ENCODE assay signal across 15 cellular contexts in the genomic region with DNA sequence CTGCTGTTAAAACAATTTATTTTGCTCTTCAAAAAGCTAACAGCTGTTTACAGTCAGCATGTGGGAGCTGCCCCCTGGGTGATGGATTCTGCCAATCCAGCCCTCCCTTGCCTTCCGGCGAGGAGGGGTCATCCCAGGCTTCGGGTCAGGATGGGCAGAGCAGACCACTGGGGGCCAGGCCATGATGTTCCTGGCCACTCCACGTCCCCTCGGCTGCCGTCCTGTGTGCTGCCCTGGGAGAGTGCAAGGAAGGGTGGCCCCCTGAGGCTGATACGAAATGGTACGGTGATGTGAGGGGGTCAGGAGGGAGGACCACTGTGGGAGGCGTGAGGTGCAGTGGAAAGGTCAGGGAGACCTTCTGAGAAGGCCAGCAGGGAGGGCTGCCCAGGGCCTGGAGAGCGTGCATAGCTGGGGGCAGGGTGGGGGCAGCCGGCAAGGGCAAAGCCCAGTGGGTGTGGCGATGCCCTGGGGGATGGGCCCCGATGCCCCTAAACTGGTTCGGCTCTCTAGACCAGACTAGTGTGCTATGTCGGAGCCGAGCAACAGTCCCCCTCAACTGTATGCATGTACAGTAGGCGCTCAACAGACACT. TPM values are rescaled to one million over a fixed set of nuclear protein-coding genes. Genes with fewer than 3 reads are reported as not detected.
DNase-seq lines count a peak whose midpoint lies in the region; ATAC-seq and TF ChIP-seq lines count a peak whose summit lies in the region.
"Had no signal": no experiment of that assay in that cellular context is flagged by ENCODE, and none has a peak within 500 bp of the region (broad histone marks: within the 10 kb centered on the region; RNA-seq: fewer than 3 reads in every experiment).

No MANE protein-coding gene starts in this region.

- CTCF ChIA-PET in Caco-2 (lab: Charles Lee), result interaction anchor here (0.6 to 0.9 kb wide), 2 partner anchors 11 to 34 kb away, joined by 3 read pairs; no protein-coding TSS in a partner anchor

- no peak overlapping the region for H3K23ac ChIP-seq in H9 (ENCODE audit: insufficient read length, low read depth, low read length)

- H4K8ac ChIP-seq in H9 (replicated peaks; ENCODE audit: insufficient read length, low read depth, low read length), result no peak overlapping the region

- H2AK5ac ChIP-seq in H9 (ENCODE audit: insufficient read length, low read length), result no peak overlapping the region

- no peaks in the 10 kb centered on the region for H4K20me1 ChIP-seq in H9 (ENCODE audit: control insufficient read depth, insufficient read depth, insufficient read length)

- H3K4me2 ChIP-seq in H9 (ENCODE audit: insufficient read depth, insufficient read length, low read length), result no peak overlapping the region

- H3K4me3 Mint-ChIP-seq in H9 (no peak overlapping the region), nephron (no peak overlapping the region), Caco-2 (ENCODE audit: unreplicated experiment) (no peak overlapping the region)
- no peak overlapping the region for H3K4me3 Mint-ChIP-seq in central memory CD8-positive, alpha-beta T cell
- no peak overlapping the region for H3K4me3 Mint-ChIP-seq in T-helper 2 cell treated with Interferon-gamma antibody and Interleukin-4, amounts not matched to agents 5 μg/mL and 100 μg/mL, for 36 hours
- H3K4me3 Mint-ChIP-seq in activated T-cell treated with anti-CD3 and anti-CD28 coated beads, Interleukin-2, amount 50 U/mL, for 72 hours, result no peak overlapping the region
- H3K4me3 Mint-ChIP-seq: CD4-positive, alpha-beta T cell; IgD-negative memory B cell had no signal

- H3K9ac ChIP-seq in H9 (ENCODE audit: extremely low read depth, insufficient read length, low read length), result no peak overlapping the region

- peak overlapping the region; percentile 27 for H3K18ac ChIP-seq in H9 (ENCODE audit: insufficient read length, low read depth, low read length)

- no peaks in the 10 kb centered on the region for H3K79me2 ChIP-seq in H9 (ENCODE audit: insufficient read depth, low read length)

- peaks cover 3 to 17% of the 10 kb centered on the region in 2 experiments for H3K4me1 Mint-ChIP-seq in H9
- no peaks in the 10 kb centered on the region for H3K4me1 Mint-ChIP-seq in central memory CD8-positive, alpha-beta T cell
- peaks cover 25% of the 10 kb centered on the region for H3K4me1 Mint-ChIP-seq in nephron
- H3K4me1 Mint-ChIP-seq in T-helper 2 cell treated with Interferon-gamma antibody and Interleukin-4, amounts not matched to agents 5 μg/mL and 100 μg/mL, for 36 hours (ENCODE audit: low read depth), result no peaks in the 10 kb centered on the region
- H3K4me1 Mint-ChIP-seq in activated T-cell treated with anti-CD3 and anti-CD28 coated beads, Interleukin-2, amount 50 U/mL, for 72 hours (ENCODE audit: low read depth), result no peaks in the 10 kb centered on the region
- H3K4me1 Mint-ChIP-seq in Caco-2 (ENCODE audit: low read depth, unreplicated experiment), result no peaks in the 10 kb centered on the region
- H3K4me1 Mint-ChIP-seq: IgD-negative memory B cell had no signal

- no TSS peak for BruUV-seq in Caco-2 (replicated peaks; lab: Mats Ljungman, UMichigan)

- H3K36me3 Mint-ChIP-seq in H9 (ENCODE audit: insufficient read depth in 1 of 3, low read depth in 3 of 3) (peaks cover 0 to 5% (median 0%) of the 10 kb centered on the region in 3 experiments; a peak in 1 of 7 replicates), nephron (ENCODE audit: low read depth) (peaks cover 5% of the 10 kb centered on the region), Caco-2 (ENCODE audit: insufficient read depth, unreplicated experiment) (peaks cover 9% of the 10 kb centered on the region)
- no peaks in the 10 kb centered on the region for H3K36me3 Mint-ChIP-seq in central memory CD8-positive, alpha-beta T cell (ENCODE audit: insufficient read depth)
- H3K36me3 Mint-ChIP-seq in T-helper 2 cell treated with Interferon-gamma antibody and Interleukin-4, amounts not matched to agents 5 μg/mL and 100 μg/mL, for 36 hours (ENCODE audit: low read depth), result no peaks in the 10 kb centered on the region
- H3K36me3 Mint-ChIP-seq in activated T-cell treated with anti-CD3 and anti-CD28 coated beads, Interleukin-2, amount 50 U/mL, for 72 hours (ENCODE audit: insufficient read depth in 2 of 2), result no peaks in the 10 kb centered on the region
- H3K36me3 Mint-ChIP-seq: IgD-negative memory B cell had no signal

- H3K27ac Mint-ChIP-seq in H9 (no peak overlapping the region), nephron (peak overlapping the region in 2 of 3 experiments; percentile 33 to 53), Caco-2 (ENCODE audit: unreplicated experiment) (no peak overlapping the region)
- H3K27ac Mint-ChIP-seq in central memory CD8-positive, alpha-beta T cell (ENCODE audit: low read depth), result peak overlapping the region; percentile 41
- H3K27ac Mint-ChIP-seq in T-helper 2 cell treated with Interferon-gamma antibody and Interleukin-4, amounts not matched to agents 5 μg/mL and 100 μg/mL, for 36 hours, result no peak overlapping the region
- H3K27ac Mint-ChIP-seq in activated T-cell treated with anti-CD3 and anti-CD28 coated beads, Interleukin-2, amount 50 U/mL, for 72 hours, result no peak overlapping the region
- H3K27ac Mint-ChIP-seq: CD4-positive, alpha-beta T cell; IgD-negative memory B cell had no signal

- intact Hi-C loops in Caco-2 (cut with micrococcal nuclease; ENCODE audit: unreplicated experiment), result no loop called here

- no peak overlapping the region for H3K4ac ChIP-seq in H9 (ENCODE audit: low read depth, low read length)

- H3K4me1 ChIP-seq in H9 (ENCODE audit: insufficient read depth, low read length), result no peaks in the 10 kb centered on the region
- H3K4me1 ChIP-seq in Caco-2, result no peaks in the 10 kb centered on the region
- H3K4me1 ChIP-seq: BE2C had no signal

- no peak for ATAC-seq in central memory CD8-positive, alpha-beta T cell (replicated peaks; ENCODE audit: extremely low read depth, poor library complexity, severe bottlenecking)
- no peak for ATAC-seq in activated T-cell treated with anti-CD3 and anti-CD28 coated beads, Interleukin-2, amount 50 U/mL, for 72 hours (replicated peaks in 1 of 2)
- ATAC-seq: GM12878, HCT116 had no signal

- no peak overlapping the region for H3K27ac ChIP-seq in H9 (ENCODE audit: insufficient read length, low read depth, low read length)
- H3K27ac ChIP-seq: C4-2B had no signal

- H3K14ac ChIP-seq in H9 (ENCODE audit: insufficient read depth, low read length), result no peak overlapping the region

- H3K56ac ChIP-seq in H9 (ENCODE audit: insufficient read length, low read depth, low read length), result no peak overlapping the region

- no peak overlapping the region for H2BK15ac ChIP-seq in H9 (ENCODE audit: low read depth, low read length)

- peaks cover 9 to 14% of the 10 kb centered on the region in 2 experiments; a peak in 4 of 5 replicates for H3K9me3 Mint-ChIP-seq in H9
- H3K9me3 Mint-ChIP-seq in central memory CD8-positive, alpha-beta T cell, result peaks cover 5% of the 10 kb centered on the region
- H3K9me3 Mint-ChIP-seq in nephron, result peaks cover 2% of the 10 kb centered on the region
- H3K9me3 Mint-ChIP-seq in T-helper 2 cell treated with Interferon-gamma antibody and Interleukin-4, amounts not matched to agents 5 μg/mL and 100 μg/mL, for 36 hours, result peaks cover 14% of the 10 kb centered on the region
- H3K9me3 Mint-ChIP-seq in activated T-cell treated with anti-CD3 and anti-CD28 coated beads, Interleukin-2, amount 50 U/mL, for 72 hours, result peaks cover 2 to 11% of the 10 kb centered on the region in 2 donors
- H3K9me3 Mint-ChIP-seq in Caco-2 (ENCODE audit: unreplicated experiment), result no peaks in the 10 kb centered on the region
- H3K9me3 Mint-ChIP-seq: CD4-positive, alpha-beta T cell; IgD-negative memory B cell had no signal

- H3K36me3 ChIP-seq in Caco-2 (ENCODE audit: control insufficient read depth, insufficient read depth, low read length), result no peaks in the 10 kb centered on the region
- H3K36me3 ChIP-seq: BE2C had no signal

- TF ChIP-seq CTCF in H9 (conservative IDR thresholded peaks at IDR 0.05) (no peak), nephron (IDR thresholded peaks at IDR 0.05; ENCODE audit: unreplicated experiment in 3 of 3) (no peak), Caco-2 (IDR thresholded peaks at IDR 0.05; ENCODE audit: insufficient read depth in 1 of 2, low read depth in 1 of 2, low read length in 1 of 2, severe bottlenecking in 1 of 2, unreplicated experiment in 1 of 2) (no peak)

- H3K27me3 Mint-ChIP-seq in H9 (ENCODE audit: low read depth) (no peaks in the 10 kb centered on the region), nephron (ENCODE audit: low read depth) (peaks cover 12% of the 10 kb centered on the region), Caco-2 (ENCODE audit: insufficient read depth, unreplicated experiment) (no peaks in the 10 kb centered on the region)
- no peaks in the 10 kb centered on the region for H3K27me3 Mint-ChIP-seq in central memory CD8-positive, alpha-beta T cell
- H3K27me3 Mint-ChIP-seq in T-helper 2 cell treated with Interferon-gamma antibody and Interleukin-4, amounts not matched to agents 5 μg/mL and 100 μg/mL, for 36 hours (ENCODE audit: low read depth), result no peaks in the 10 kb centered on the region
- H3K27me3 Mint-ChIP-seq in activated T-cell treated with anti-CD3 and anti-CD28 coated beads, Interleukin-2, amount 50 U/mL, for 72 hours (ENCODE audit: low read depth), result no peaks in the 10 kb centered on the region
- H3K27me3 Mint-ChIP-seq: CD4-positive, alpha-beta T cell; IgD-negative memory B cell had no signal

- H3K79me1 ChIP-seq in H9 (ENCODE audit: insufficient read depth, low read depth, low read length, poor library complexity, severe bottlenecking), result no peaks in the 10 kb centered on the region

- H4K91ac ChIP-seq in H9 (ENCODE audit: insufficient read length, low read depth, low read length), result no peak overlapping the region

- no peak overlapping the region for H3K4me3 ChIP-seq in Caco-2 (ENCODE audit: low read depth, low read length)
- H3K4me3 ChIP-seq: GM12878 had no signal

- H3T11ph ChIP-seq in H9 (ENCODE audit: low read length), result no peak overlapping the region

- H2AFZ ChIP-seq in H9 (ENCODE audit: low read length), result no peak overlapping the region

- no peak overlapping the region for H2BK12ac ChIP-seq in H9 (ENCODE audit: insufficient read length, low read depth, low read length)

- H2BK5ac ChIP-seq in H9 (ENCODE audit: insufficient read length, low read length), result no peak overlapping the region

- H3K9me3 ChIP-seq in H9 (ENCODE audit: control insufficient read depth, low read depth, low read length) (no peaks in the 10 kb centered on the region), Caco-2 (no peaks in the 10 kb centered on the region)
- H3K9me3 ChIP-seq: BE2C had no signal

- DNase-seq in H9 (no peak), DMS 273 treated with DMSO at 0.1 percent for 48 hours (lab: John Stamatoyannopoulos, UW) (no peak), Caco-2 (no peak)
- no peak for DNase-seq in central memory CD8-positive, alpha-beta T cell (ENCODE audit: low spot score in 2 of 2)
- DNase-seq in T-helper 2 cell treated with Interferon-gamma antibody and Interleukin-4, amounts not matched to agents 5 μg/mL and 100 μg/mL, for 36 hours (ENCODE audit: low spot score), result no peak
- no peak for DNase-seq in activated T-cell treated with anti-CD3 and anti-CD28 coated beads, Interleukin-2, amount 50 U/mL, for 72 hours
- DNase-seq: 8988T; BE2C; CD4-positive, alpha-beta T cell; KG1 had no signal

- POLR2A ChIA-PET in Caco-2 (lab: Charles Lee), result no interaction called here

- H2BK20ac ChIP-seq in H9 (ENCODE audit: low read depth, low read length, poor library complexity, severe bottlenecking), result no peak overlapping the region

- WGBS in H9 (ENCODE audit: extremely low coverage, insufficient read length, low lambda C conversion rate), result no CpG with 5 or more reads among the region's 17 CpGs

- H3K27me3 ChIP-seq in H9 (ENCODE audit: insufficient read depth, low read length) (no peaks in the 10 kb centered on the region), Caco-2 (replicated peaks; ENCODE audit: control insufficient read depth, insufficient read depth, low read length) (no peaks in the 10 kb centered on the region)
- H3K27me3 ChIP-seq: BE2C had no signal

- H2BK120ac ChIP-seq in H9 (ENCODE audit: low read depth, low read length, poor library complexity, severe bottlenecking), result no peak overlapping the region

- no peak overlapping the region for H4K5ac ChIP-seq in H9 (ENCODE audit: insufficient read length, low read depth, low read length)

- H3K23me2 ChIP-seq in H9 (ENCODE audit: insufficient read length, low read depth, low read length, poor library complexity, severe bottlenecking), result no peaks in the 10 kb centered on the region

RNA-seq across cellular contexts. Expression of gene RTN4R, which starts 41.3 kb away (rescaled TPM):
- total RNA-seq in H9 (2021), result 18.3 and 19.0 TPM in 2 replicates
- 1 to 10 TPM; 1.4 to 1.5 TPM for total RNA-seq in activated T-cell treated with anti-CD3 and anti-CD28 coated beads, Interleukin-2, amount 50 U/mL, for 72 hours
- total RNA-seq in Caco-2 (2022), result 10.7 and 11.1 TPM in 2 replicates

Comparison
In these comparisons a context has a peak if more than half of its experiments do, and no peak if none do; other contexts are left out.
1. H3K27ac Mint-ChIP-seq: peak in central memory CD8-positive, alpha-beta T cell (single experiment) and nephron (2 of 3); none in H9 (0 of 3), T-helper 2 cell treated with Interferon-gamma antibody and Interleukin-4, amounts not matched to agents 5 μg/mL and 100 μg/mL, for 36 hours (single experiment), activated T-cell treated with anti-CD3 and anti-CD28 coated beads, Interleukin-2, amount 50 U/mL, for 72 hours (single experiment) and Caco-2 (single experiment).